In the genomic region with DNA sequence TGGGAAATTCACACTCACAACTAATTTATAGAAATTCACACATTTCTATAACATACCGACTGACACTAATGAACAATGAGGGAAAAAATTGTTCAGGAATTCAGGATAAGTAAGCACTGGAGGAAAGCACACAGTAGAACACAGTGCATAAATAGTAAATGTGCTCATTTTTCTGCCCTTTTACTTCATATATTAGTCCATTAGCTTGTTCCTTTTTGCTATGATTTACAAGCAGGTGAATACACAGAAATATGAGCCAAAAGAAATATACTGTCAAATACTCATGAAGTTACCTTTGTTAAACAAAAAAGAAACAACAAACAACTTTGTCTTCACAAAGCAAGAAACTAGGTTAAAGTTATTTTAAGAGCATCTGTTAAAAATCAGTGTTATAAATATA, we compare ENCODE assay signal across 15 cellular contexts. TPM values are rescaled to one million over a fixed set of nuclear protein-coding genes. Genes with fewer than 3 reads are reported as not detected.
DNase-seq lines count a peak whose midpoint lies in the region; ATAC-seq, FAIRE-seq and TF ChIP-seq lines count a peak whose summit lies in the region.
"Had no signal": no experiment of that assay in that cellular context is flagged by ENCODE, and none has a peak within 500 bp of the region (broad histone marks: within the 10 kb centered on the region; RNA-seq: fewer than 3 reads in every experiment).

No MANE protein-coding gene starts in this region.

- in situ Hi-C loops in GM12878 (cut with MboI) = no loop called here

- H3K9me3 ChIP-seq in A549 = no peaks in the 10 kb centered on the region
- H3K9me3 ChIP-seq in GM12878 (replicated peaks; ENCODE audit: control insufficient read depth, insufficient read depth, low read length) = no peaks in the 10 kb centered on the region
- H3K9me3 ChIP-seq in muscle layer of duodenum (ENCODE audit: control insufficient read depth in 1 of 2, low read length in 2 of 2) = no peaks in the 10 kb centered on the region
- no peaks in the 10 kb centered on the region for H3K9me3 ChIP-seq in suprapubic skin

- DNase-seq in A549 (ENCODE audit: low read depth in 1 of 2, low spot score in 1 of 2) (no peak), Calu3 (no peak), GM12878 (ENCODE audit: low read depth, low spot score) (no peak), kidney tubule cell (ENCODE audit: low spot score) (no peak), suprapubic skin (ENCODE audit: low spot score in 2 of 2) (no peak), COLO829 (ENCODE audit: low spot score) (no peak)
- DNase-seq: DMS153, GOT3, KBM-7, NCI-H1092 treated with DMSO at 0.1 percent for 48 hours, NCI-H1694, NCI-H345, PC-9 had no signal

- no peak overlapping the region for H3K9ac ChIP-seq in GM12878 (ENCODE audit: control insufficient read depth, insufficient read depth, low read length)

- RAD21 ChIA-PET in GM12878 (lab: Charles Lee; ENCODE audit: unreplicated experiment) = interaction anchor here (1.5 to 2.1 kb wide), 3 partner anchors 8 to 179 kb away, joined by 3 to 5 read pairs (median 5); partner anchors contain the start of gene NRIP1

- peaks cover 61% of the 10 kb centered on the region for H3K4me1 Mint-ChIP-seq in Calu3 (ENCODE audit: low read depth, unreplicated experiment)

- intact Hi-C loops in Calu3 (cut with micrococcal nuclease; ENCODE audit: unreplicated experiment) (loop anchor here (5.0 kb wide), 2 partner anchors 51 to 191 kb away; no protein-coding TSS in a partner anchor), GM12878 (cut with micrococcal nuclease; ENCODE audit: unreplicated experiment) (loop anchor here (5.0 kb wide), 1 partner anchor 291 kb away; no protein-coding TSS in a partner anchor)

- TF ChIP-seq CTCF in A549 (IDR thresholded peaks at IDR 0.05) (no peak), Calu3 (IDR thresholded peaks at IDR 0.05; ENCODE audit: unreplicated experiment) (no peak), GM12878 (IDR thresholded peaks at IDR 0.05 in 2 of 3, conservative IDR thresholded peaks at IDR 0.05 in 1 of 3; ENCODE audit: control insufficient read depth in 2 of 3, extremely low read depth in 1 of 3, insufficient read depth in 1 of 3, low read depth in 3 of 3, low read length in 3 of 3) (no peak), suprapubic skin (IDR thresholded peaks at IDR 0.05) (no peak)

- H3K36me3 Mint-ChIP-seq in Calu3 (ENCODE audit: insufficient read depth, unreplicated experiment) = peaks cover 41% of the 10 kb centered on the region

- TF ChIP-seq POLR2A in A549 (IDR thresholded peaks at IDR 0.05; ENCODE audit: low read length) (no peak), GM12878 (IDR thresholded peaks at IDR 0.05; ENCODE audit: low read depth, low read length) (no peak), suprapubic skin (IDR thresholded peaks at IDR 0.05) (no peak)

- H3K27ac Mint-ChIP-seq in Calu3 (ENCODE audit: unreplicated experiment) = peak overlapping the region; percentile 97

- POLR2A ChIA-PET in A549 (lab: Yijun Ruan, JAX) (no interaction called here), GM12878 (lab: Charles Lee) (no interaction called here)

- H3K4me3 Mint-ChIP-seq in Calu3 (ENCODE audit: low read depth, unreplicated experiment) = peak overlapping the region; percentile 75

- peak overlapping the region; percentile 88 for H3K4me2 ChIP-seq in A549
- peak overlapping the region; percentile 5; the same call in 1 of the 2 replicates for H3K4me2 ChIP-seq in GM12878 (ENCODE audit: control insufficient read depth, insufficient read depth)

- H4K20me1 ChIP-seq in GM12878 (ENCODE audit: control insufficient read depth, insufficient read depth) = no peaks in the 10 kb centered on the region

- peaks cover 89% of the 10 kb centered on the region for H3K4me1 ChIP-seq in A549
- H3K4me1 ChIP-seq in GM12878 (ENCODE audit: control insufficient read depth, insufficient read depth, low read length) = peaks cover 9% of the 10 kb centered on the region
- peaks cover 44 to 65% of the 10 kb centered on the region in 2 donors for H3K4me1 ChIP-seq in muscle layer of duodenum (ENCODE audit: control insufficient read depth in 1 of 2, insufficient read depth in 2 of 2, low read length in 2 of 2)
- H3K4me1 ChIP-seq in suprapubic skin = peaks cover 52% of the 10 kb centered on the region

- H3K4me3 ChIP-seq in A549 = no peak overlapping the region
- peak overlapping the region; percentile 62; the same call in 1 of the 2 replicates for H3K4me3 ChIP-seq in GM12878
- no peak overlapping the region for H3K4me3 ChIP-seq in muscle layer of duodenum (ENCODE audit: low read depth in 1 of 2, low read length in 2 of 2)
- H3K4me3 ChIP-seq in suprapubic skin = no peak overlapping the region
- H3K4me3 ChIP-seq: PC-9 had no signal

- no peaks in the 10 kb centered on the region for H3K9me3 Mint-ChIP-seq in Calu3 (ENCODE audit: low read depth, unreplicated experiment)

- SMC1A ChIA-PET in GM12878 (lab: Charles Lee; ENCODE audit: uncharacterized antibody, unreplicated experiment) = interaction anchor here (1.8 kb wide), 1 partner anchor 12 kb away, joined by 9 read pairs; the partner anchor contains the start of gene NRIP1

- peaks cover 98% of the 10 kb centered on the region for H3K79me2 ChIP-seq in GM12878 (ENCODE audit: control insufficient read depth, insufficient read depth, low read length)

- no peak for FAIRE-seq in A549 (lab: Jason Lieb, UNC)
- no peak for FAIRE-seq in GM12878 (lab: Jason Lieb, UNC)

- CTCF ChIA-PET in A549 (lab: Yijun Ruan, JAX) = interaction anchor here (1.7 kb wide), 1 partner anchor 429 kb away, joined by 5 read pairs; no protein-coding TSS in a partner anchor
- CTCF ChIA-PET in Calu3 (lab: Charles Lee) = no interaction called here
- CTCF ChIA-PET in GM12878 (lab: Yijun Ruan, JAX) = interaction anchor here (1.0 to 3.4 kb wide), 4 partner anchors 8 to 398 kb away, joined by 3 to 15 read pairs (median 4); no protein-coding TSS in a partner anchor

- no peak for TF ChIP-seq RAD21 in A549 (conservative IDR thresholded peaks at IDR 0.05 in 1 of 2, IDR thresholded peaks at IDR 0.05 in 1 of 2)
- no peak for TF ChIP-seq RAD21 in GM12878 (IDR thresholded peaks at IDR 0.05; ENCODE audit: insufficient read depth, low read depth, low read length)

- H3K27me3 Mint-ChIP-seq in Calu3 (ENCODE audit: unreplicated experiment) = no peaks in the 10 kb centered on the region

- H3K36me3 ChIP-seq in GM12878 (ENCODE audit: control insufficient read depth in 2 of 2, insufficient read depth in 2 of 2, low read length in 1 of 2) (no peaks in the 10 kb centered on the region), muscle layer of duodenum (ENCODE audit: control insufficient read depth in 1 of 2, insufficient read depth in 2 of 2, low read length in 2 of 2) (no peaks in the 10 kb centered on the region), suprapubic skin (no peaks in the 10 kb centered on the region)

- BruUV-seq in Calu3 (replicated peaks; lab: Mats Ljungman, UMichigan) (no TSS peak), GM12878 (replicated peaks; lab: Mats Ljungman, UMichigan) (no TSS peak)

- 3% methylated on average over 1 of the region's 1 CpG for WGBS in A549 (ENCODE audit: missing lambda C conversion rate)
- WGBS in GM12878 (ENCODE audit: insufficient coverage, insufficient replicate concordance, low lambda C conversion rate, missing lambda C conversion rate) = 33% methylated on average over 1 of the region's 1 CpG
- WGBS in suprapubic skin = 71% methylated on average over 1 of the region's 1 CpG

- peak overlapping the region; percentile 62 to 68 for H3K27ac ChIP-seq in A549
- peak overlapping the region; percentile 57; the same call in 1 of the 2 replicates for H3K27ac ChIP-seq in GM12878 (ENCODE audit: control insufficient read depth, insufficient read depth)
- peak overlapping the region; percentile 11 for H3K27ac ChIP-seq in muscle layer of duodenum (ENCODE audit: low read length)
- H3K27ac ChIP-seq in suprapubic skin = no peak overlapping the region
- H3K27ac ChIP-seq: HL-60, PC-9 had no signal

- no peak for ATAC-seq in A549
- ATAC-seq in GM12878 = no peak

- TF ChIP-seq EP300 in A549 (IDR thresholded peaks at IDR 0.05) (no peak), GM12878 (IDR thresholded peaks at IDR 0.05; ENCODE audit: borderline replicate concordance in 1 of 2, control insufficient read depth in 1 of 2, low read depth in 2 of 2, low read length in 2 of 2) (no peak), suprapubic skin (IDR thresholded peaks at IDR 0.05) (no peak)

- H3K27me3 ChIP-seq in GM12878 (replicated peaks in 1 of 2; ENCODE audit: control insufficient read depth in 2 of 2, insufficient read depth in 2 of 2, low read length in 1 of 2) (no peaks in the 10 kb centered on the region), muscle layer of duodenum (ENCODE audit: low read depth, low read length) (no peaks in the 10 kb centered on the region), suprapubic skin (no peaks in the 10 kb centered on the region)

- no peak overlapping the region for H2AFZ ChIP-seq in GM12878 (ENCODE audit: control insufficient read depth, low read depth, low read length)
- H2AFZ ChIP-seq: PC-9 had no signal

TF ChIP-seq in A549, 52 proteins besides CTCF, POLR2A, EP300 and RAD21 (continues in another document):
- TF ChIP-seq FOSB (CRISPR knock-in tag; IDR thresholded peaks at IDR 0.05) = no peak

TF ChIP-seq in GM12878, 131 proteins besides CTCF, POLR2A, EP300 and RAD21 (continues in another document):
- no peak for TF ChIP-seq IRF4 (IDR thresholded peaks at IDR 0.05; ENCODE audit: low read depth, low read length)

RNA-seq across cellular contexts. Expression of gene NRIP1, which starts 11.3 kb away (rescaled TPM):
- 35.5 and 41.7 TPM in 2 replicates for polyA plus RNA-seq in A549 (2011; rRNA removed)
- polyA plus RNA-seq in A549 (2012; cell fraction: cytosol; rRNA removed) = 3.5 and 4.5 TPM in 2 replicates
- polyA plus RNA-seq in A549 (2012; cell fraction: nucleus; rRNA removed) = 2.9 and 4.0 TPM in 2 replicates
- polyA plus RNA-seq in A549 (2017; fragmentation: RNase III; extraction: RNeasy Plus Mini Kit Qiagen cat#74134 plus additional on column Dnase treatment) = 18.9 to 22.8 TPM (median 18.9 TPM) in 3 replicates
- 41.8 and 47.2 TPM in 2 replicates for polyA minus RNA-seq in A549 (2011; rRNA and poly(A)+ RNA removed)
- total RNA-seq in Calu3 (2022) = 58.7 TPM in 2 replicates
- 59.2 and 62.6 TPM in 2 replicates for total RNA-seq in GM12878 (2013; cell fraction: nucleolus; rRNA removed)
- 18.0 and 20.2 TPM in 2 replicates for total RNA-seq in GM12878 (2014; rRNA removed)
- 25.7 and 26.1 TPM in 2 replicates for total RNA-seq in GM12878 (2014; rRNA removed; fragmentation: Illumina TruSeq; extraction: Trizol)
- total RNA-seq in GM12878 (2021) = 22.9 and 23.4 TPM in 2 replicates
- 5.8 TPM for polyA plus RNA-seq in GM12878 (2011; ENCODE audit: low read depth)
- 10.0 and 13.8 TPM in 2 replicates for polyA plus RNA-seq in GM12878 (2011; rRNA removed)
- 3.5 and 3.7 TPM in 2 replicates for polyA plus RNA-seq in GM12878 (2011; cell fraction: cytosol; rRNA removed)
- 9.3 and 10.4 TPM in 2 replicates for polyA plus RNA-seq in GM12878 (2011; cell fraction: nucleus; rRNA removed)
- 7.4 and 8.1 TPM in 2 replicates for polyA plus RNA-seq in GM12878 (2012)
- 12.5 and 15.6 TPM in 2 replicates for polyA plus RNA-seq in GM12878 (2014; fragmentation: Illumina TruSeq; extraction: Trizol)
- 1 to 10 TPM; 2.9 to 4.0 TPM for polyA plus RNA-seq in GM12878 (2014; fragmentation: Nextera tagmentation; extraction: Ambion mirVana)
- 6.3 and 6.8 TPM in 2 replicates for polyA plus RNA-seq in GM12878 (2014; rRNA removed)
- 1 to 10 TPM; 4.1 to 8.6 TPM for polyA plus RNA-seq in GM12878 (2016; fragmentation: Nextera tagmentation; extraction: Ambion mirVana)
- 20.1 and 37.1 TPM in 2 replicates for polyA minus RNA-seq in GM12878 (2011; rRNA and poly(A)+ RNA removed)
- polyA minus RNA-seq in GM12878 (2011; cell fraction: cytosol; rRNA and poly(A)+ RNA removed) = 6.1 and 9.5 TPM in 2 replicates
- 15.2 and 19.6 TPM in 2 replicates for polyA minus RNA-seq in GM12878 (2011; cell fraction: nucleus; rRNA and poly(A)+ RNA removed)
- 10 to 100 TPM; 15.8 to 23.6 (median 18.0) TPM for total RNA-seq in suprapubic skin
